ENCODE assay signal across 8 cellular contexts in the genomic region with DNA sequence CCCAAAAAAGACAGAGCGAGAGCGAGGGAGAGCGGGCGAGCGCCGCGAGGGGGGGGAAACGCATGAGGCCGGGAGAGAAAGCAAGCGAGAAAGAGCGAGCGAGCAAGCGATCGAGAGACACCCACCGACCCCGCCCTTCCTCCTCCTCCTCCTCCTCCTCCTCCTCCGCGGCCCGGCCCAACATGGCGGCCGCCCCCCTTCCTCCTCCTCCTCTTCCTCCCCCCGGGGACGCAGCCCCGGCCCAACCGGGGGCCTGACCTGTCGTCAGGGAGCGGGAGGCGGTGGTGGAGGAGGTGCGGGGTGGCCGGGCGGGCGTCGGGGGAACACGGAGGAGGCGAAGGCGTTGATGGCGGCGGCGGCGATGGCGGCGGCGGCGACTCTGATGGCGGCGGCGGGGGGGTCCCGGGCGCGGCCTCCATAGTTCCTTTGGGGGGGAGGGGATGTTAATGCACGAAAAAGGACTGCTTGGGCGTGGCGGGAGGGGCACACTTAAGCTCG. TPM values are rescaled to one million over a fixed set of nuclear protein-coding genes. Genes with fewer than 3 reads are reported as not detected.
DNase-seq lines count a peak whose midpoint lies in the region; ATAC-seq and TF ChIP-seq lines count a peak whose summit lies in the region.

No MANE protein-coding gene starts in this region.

- no peaks in the 10 kb centered on the region for H3K9me3 ChIP-seq in right lobe of liver

- DNase-seq in GM12864 (ENCODE audit: low read depth) (peak; percentile 72), NCI-H526 (lab: John Stamatoyannopoulos, UW) (peak; percentile 46 to 85), right lobe of liver (peak; percentile 89 to 91 (median 90))
- peak; percentile 89 to 91 for DNase-seq in activated CD4-positive, alpha-beta T cell treated with anti-CD3 and anti-CD28 coated beads, Interleukin-2, amount 50 U/mL, for 4 hours
- peak; percentile 86 for DNase-seq in stimulated activated CD4-positive, alpha-beta T cell treated with anti-CD3 and anti-CD28 coated beads, Interleukin-4, amount 100 ng/mL, for 24 hours

- peaks cover 41% of the 10 kb centered on the region for H3K36me3 Mint-ChIP-seq in dendritic cell treated with granulocyte-macrophage colony-stimulating factor and Interleukin-4, amounts not matched to agents 40 ng/mL and 50 ng/mL, for 4 days (ENCODE audit: low read depth)

- peaks cover 47% of the 10 kb centered on the region for H3K4me1 Mint-ChIP-seq in dendritic cell treated with granulocyte-macrophage colony-stimulating factor and Interleukin-4, amounts not matched to agents 40 ng/mL and 50 ng/mL, for 4 days (ENCODE audit: low read depth)

- intact Hi-C loops in dendritic cell treated with granulocyte-macrophage colony-stimulating factor and Interleukin-4, amounts not matched to agents 40 ng/mL and 50 ng/mL, for 4 days (cut with micrococcal nuclease) = loop anchor here (2.0 to 5.0 kb wide), 2 partner anchors 13 to 255 kb away; no protein-coding TSS in a partner anchor
- intact Hi-C loops in right lobe of liver (cut with DNase I) = no loop called here

- no peaks in the 10 kb centered on the region for H3K36me3 ChIP-seq in right lobe of liver

- no peaks in the 10 kb centered on the region for H3K27me3 ChIP-seq in right lobe of liver

- WGBS in right lobe of liver (ENCODE audit: insufficient coverage, low coverage, low lambda C conversion rate, missing lambda C conversion rate) = 0% methylated on average over 25 of the region's 54 CpGs

- H3K4me3 Mint-ChIP-seq in dendritic cell treated with granulocyte-macrophage colony-stimulating factor and Interleukin-4, amounts not matched to agents 40 ng/mL and 50 ng/mL, for 4 days = peak overlapping the region; percentile 99

- H3K27me3 Mint-ChIP-seq in dendritic cell treated with granulocyte-macrophage colony-stimulating factor and Interleukin-4, amounts not matched to agents 40 ng/mL and 50 ng/mL, for 4 days = peaks cover 1% of the 10 kb centered on the region

- H3K27ac Mint-ChIP-seq in dendritic cell treated with granulocyte-macrophage colony-stimulating factor and Interleukin-4, amounts not matched to agents 40 ng/mL and 50 ng/mL, for 4 days = peak overlapping the region; percentile 100

- peak overlapping the region; percentile 100 for H3K27ac ChIP-seq in right lobe of liver

- H3K4me3 ChIP-seq in GM12864 (ENCODE audit: low read depth, low read length) (peak overlapping the region; percentile 96), right lobe of liver (peak overlapping the region; percentile 86 to 95 (median 90))

- TF ChIP-seq POLR2A in right lobe of liver (IDR thresholded peaks at IDR 0.05) = peak; percentile 67

- H3K4me1 ChIP-seq in right lobe of liver = peaks cover 0 to 31% (median 6%) of the 10 kb centered on the region in 4 donors

- TF ChIP-seq CTCF in GM12864 (IDR thresholded peaks at IDR 0.05; ENCODE audit: low read depth, low read length, missing control alignments) = no peak
- TF ChIP-seq CTCF in right lobe of liver (IDR thresholded peaks at IDR 0.05) = no peak

- ATAC-seq in HG03135 (IDR thresholded peaks at IDR 0.05; ENCODE audit: unreplicated experiment) (peak; percentile 13), right lobe of liver (peak; percentile 29 to 60 (median 57)), GM18873 (IDR thresholded peaks at IDR 0.05; ENCODE audit: low FRiP score, unreplicated experiment) (no peak)

- H3K9me3 Mint-ChIP-seq in dendritic cell treated with granulocyte-macrophage colony-stimulating factor and Interleukin-4, amounts not matched to agents 40 ng/mL and 50 ng/mL, for 4 days = no peaks in the 10 kb centered on the region

RNA-seq across cellular contexts. Expression of a gene that starts 1.4 kb away (rescaled TPM):
- total RNA-seq in right lobe of liver = 10 to 100 TPM in 4 of 6 experiments, 1 to 10 TPM in 2; 8.3 to 19.1 (median 15.1) TPM

RNA-seq across cellular contexts. Expression of a gene that starts 18.4 kb away (rescaled TPM):
- total RNA-seq in right lobe of liver = 10 to 100 TPM; 18.8 to 33.2 (median 26.7) TPM
